In the genomic region with DNA sequence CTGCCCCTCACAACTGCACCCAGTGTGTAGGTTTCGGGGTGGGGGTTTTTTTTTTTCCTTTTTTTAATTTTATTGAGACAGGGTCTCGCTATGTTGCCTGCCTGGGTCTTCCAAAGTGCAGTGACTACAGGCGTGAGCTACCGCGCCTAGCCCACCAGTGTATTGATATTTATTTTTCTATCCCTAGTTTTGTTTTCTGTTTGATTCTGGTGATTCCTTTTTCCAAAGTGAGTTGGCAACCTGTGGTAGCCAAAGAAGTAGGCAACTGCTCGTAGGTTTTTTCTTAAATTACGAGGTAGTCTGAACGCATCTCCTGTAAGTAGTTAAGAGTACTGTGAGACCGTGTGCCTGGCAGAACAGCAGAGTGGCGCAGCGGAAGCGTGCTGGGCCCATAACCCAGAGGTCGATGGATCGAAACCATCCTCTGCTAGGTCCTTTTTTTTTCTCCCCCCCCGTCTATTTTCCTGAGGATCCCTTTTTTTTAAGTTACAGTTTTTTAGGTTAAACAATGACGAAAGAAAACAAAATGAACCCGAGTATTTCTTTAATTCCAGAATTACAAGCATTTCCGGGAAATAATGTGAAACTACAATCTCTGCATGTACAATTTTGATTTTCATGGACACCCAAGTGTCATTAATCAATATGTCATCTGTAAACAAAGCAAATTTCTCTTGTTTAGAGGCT, we compare ENCODE assay signal across 8 cellular contexts.
A peak's percentile ranks its signal among the peaks of the same experiment; 100 is the strongest.
DNase-seq lines count a peak whose midpoint lies in the region; ATAC-seq and TF ChIP-seq lines count a peak whose summit lies in the region.

No MANE protein-coding gene starts in this region.

- H3K9me3 Mint-ChIP-seq in endodermal cell: peaks cover 19% of the 10 kb centered on the region
- peaks cover 4% of the 10 kb centered on the region in 2 donors for H3K9me3 Mint-ChIP-seq in stimulated activated naive B cell treated with anti-CD40 and anti-IgM and Interleukin-4, amounts not matched to agents 10 μg/mL and 1 μg/mL and 100 μg/mL, for 72 hours

- no peaks in the 10 kb centered on the region for H3K36me3 Mint-ChIP-seq in endodermal cell (ENCODE audit: low read depth)
- peaks cover 19 to 31% of the 10 kb centered on the region in 2 donors for H3K36me3 Mint-ChIP-seq in stimulated activated naive B cell treated with anti-CD40 and anti-IgM and Interleukin-4, amounts not matched to agents 10 μg/mL and 1 μg/mL and 100 μg/mL, for 72 hours

- H3K9ac ChIP-seq in BLaER1 treated with 17β-estradiol and CSF1 and Interleukin-3, amounts not matched to agents 10 nM and 100 nM: peak overlapping the region; percentile 80 to 98 (median 90)
- peak overlapping the region; percentile 98 for H3K9ac ChIP-seq in endodermal cell (ENCODE audit: extremely low read depth, low read length, poor library complexity, severe bottlenecking)

- peak overlapping the region; percentile 98 for H3K27ac Mint-ChIP-seq in endodermal cell
- peak overlapping the region; percentile 100 for H3K27ac Mint-ChIP-seq in stimulated activated naive B cell treated with anti-CD40 and anti-IgM and Interleukin-4, amounts not matched to agents 10 μg/mL and 1 μg/mL and 100 μg/mL, for 72 hours

- peaks cover 19 to 25% (median 21%) of the 10 kb centered on the region in 10 experiments; a peak in 19 of 20 replicates for H3K4me1 ChIP-seq in BLaER1 treated with 17β-estradiol and CSF1 and Interleukin-3, amounts not matched to agents 10 nM and 100 nM
- no peaks in the 10 kb centered on the region for H3K4me1 ChIP-seq in endodermal cell (ENCODE audit: control insufficient read depth, insufficient read depth, low read length)

- H3K4me3 ChIP-seq in BLaER1 treated with 17β-estradiol and CSF1 and Interleukin-3, amounts not matched to agents 10 nM and 100 nM: peak overlapping the region; percentile 62 to 78 (median 72)
- H3K4me3 ChIP-seq in endodermal cell (ENCODE audit: low read length): peak overlapping the region; percentile 94

- H3K36me3 ChIP-seq in BLaER1 treated with 17β-estradiol and CSF1 and Interleukin-3, amounts not matched to agents 10 nM and 100 nM: peaks cover 0 to 11% (median 0%) of the 10 kb centered on the region in 11 experiments; a peak in 6 of 22 replicates
- no peaks in the 10 kb centered on the region for H3K36me3 ChIP-seq in endodermal cell (ENCODE audit: control insufficient read depth, insufficient read depth, low read length)

- H3K27ac ChIP-seq in BLaER1 treated with 17β-estradiol and CSF1 and Interleukin-3, amounts not matched to agents 10 nM and 100 nM: peak overlapping the region; percentile 60 to 99 (median 96)
- H3K27ac ChIP-seq in endodermal cell (ENCODE audit: low read depth, low read length): peak overlapping the region; percentile 98

- no peaks in the 10 kb centered on the region for H3K27me3 ChIP-seq in BLaER1 treated with 17β-estradiol and CSF1 and Interleukin-3, amounts not matched to agents 10 nM and 100 nM
- no peaks in the 10 kb centered on the region for H3K27me3 ChIP-seq in endodermal cell (ENCODE audit: control insufficient read depth, insufficient read depth, low read length, poor library complexity, severe bottlenecking)

- no peak for TF ChIP-seq CTCF in endodermal cell (conservative IDR thresholded peaks at IDR 0.05)

- peak overlapping the region; percentile 73 to 91 (median 85) for H3K4me2 ChIP-seq in BLaER1 treated with 17β-estradiol and CSF1 and Interleukin-3, amounts not matched to agents 10 nM and 100 nM

- H3K4me1 Mint-ChIP-seq in endodermal cell: no peaks in the 10 kb centered on the region
- H3K4me1 Mint-ChIP-seq in stimulated activated naive B cell treated with anti-CD40 and anti-IgM and Interleukin-4, amounts not matched to agents 10 μg/mL and 1 μg/mL and 100 μg/mL, for 72 hours: peaks cover 19 to 45% of the 10 kb centered on the region in 2 donors

- peaks cover 0 to 3% (median 0%) of the 10 kb centered on the region in 11 experiments; a peak in 4 of 22 replicates for H4K20me1 ChIP-seq in BLaER1 treated with 17β-estradiol and CSF1 and Interleukin-3, amounts not matched to agents 10 nM and 100 nM

- ATAC-seq in stimulated activated naive B cell treated with anti-CD40 and anti-IgM and Interleukin-4, amounts not matched to agents 10 μg/mL and 1 μg/mL and 100 μg/mL, for 72 hours (replicated peaks): peak; percentile 16 to 20
- no peak for ATAC-seq in HG03457 (IDR thresholded peaks at IDR 0.05; ENCODE audit: unreplicated experiment)

- H3K27me3 Mint-ChIP-seq in endodermal cell (ENCODE audit: insufficient read depth): no peaks in the 10 kb centered on the region
- peaks cover 5 to 6% of the 10 kb centered on the region in 2 donors for H3K27me3 Mint-ChIP-seq in stimulated activated naive B cell treated with anti-CD40 and anti-IgM and Interleukin-4, amounts not matched to agents 10 μg/mL and 1 μg/mL and 100 μg/mL, for 72 hours

- DNase-seq in HK-2 (ENCODE audit: unreplicated experiment) (peak; percentile 75), NOMO-1 treated with DMSO at 0.1 percent for 48 hours (lab: John Stamatoyannopoulos, UW; ENCODE audit: unreplicated experiment) (peak; percentile 64), endodermal cell (peak; percentile 80), mucosa of gallbladder (ENCODE audit: low spot score) (peak; percentile 80)
- peak; percentile 53 for DNase-seq in activated CD8-positive, alpha-beta memory T cell treated with anti-CD3 and anti-CD28 coated beads, Interleukin-2, amount 50 U/mL, for 24 hours (ENCODE audit: extremely low read depth)
- peak; percentile 64 for DNase-seq in stimulated activated naive B cell treated with anti-CD40 and anti-IgM and Interleukin-4, amounts not matched to agents 10 μg/mL and 1 μg/mL and 100 μg/mL, for 72 hours

- WGBS in endodermal cell (ENCODE audit: insufficient coverage in 1 of 2, insufficient read length in 1 of 2), 2 experiments: 3 to 8% methylated on average over 4 to 17 of the region's 18 CpGs

- peaks cover 25 to 38% (median 36%) of the 10 kb centered on the region in 11 experiments for H3K9me3 ChIP-seq in BLaER1 treated with 17β-estradiol and CSF1 and Interleukin-3, amounts not matched to agents 10 nM and 100 nM (replicated peaks in 1 of 11)
- peaks cover 24% of the 10 kb centered on the region for H3K9me3 ChIP-seq in endodermal cell (ENCODE audit: control insufficient read depth, low read length)

- peak overlapping the region; percentile 85 for H3K4me3 Mint-ChIP-seq in endodermal cell
- peak overlapping the region; percentile 80 to 88 for H3K4me3 Mint-ChIP-seq in stimulated activated naive B cell treated with anti-CD40 and anti-IgM and Interleukin-4, amounts not matched to agents 10 μg/mL and 1 μg/mL and 100 μg/mL, for 72 hours
